27 cellular contexts compared by ENCODE assay signal in genomic region chr7:27788438-27788837, GRCh38.
"Had no signal": no experiment of that assay in that cellular context is flagged by ENCODE, and none has a peak within 500 bp of the region (broad histone marks: within the 10 kb centered on the region; RNA-seq: fewer than 3 reads in every experiment).

No MANE protein-coding gene starts in this region.

- H3K4me1 ChIP-seq: colonic mucosa had no signal

- DNase-seq: colonic mucosa; cortex of kidney; effector CD8-positive, alpha-beta T cell; effector memory CD8-positive, alpha-beta T cell; endodermal cell; erythroblast; esophagus squamous epithelium; foreskin fibroblast; foreskin melanocyte; gastrocnemius medialis; glutamatergic neuron; head of caudate nucleus; heart right ventricle; hippocampal formation; left cardiac atrium; left lung; left ventricle myocardium superior; lower lobe of right lung; mesenchymal stem cell; mucosa of descending colon; naive B cell had no signal

- H3K27ac ChIP-seq: colonic mucosa, epithelial cell of prostate, esophagus squamous epithelium, gastrocnemius medialis, heart right ventricle, left lung, lower lobe of right lung had no signal

- H3K9me3 ChIP-seq: colonic mucosa, esophagus squamous epithelium, gastrocnemius medialis, heart right ventricle, left lung, lower lobe of right lung, mucosa of descending colon had no signal

- ATAC-seq: effector memory CD8-positive, alpha-beta T cell; esophagus mucosa; gastrocnemius medialis; heart right ventricle; left cardiac atrium; left lung; left ventricle myocardium superior; lower lobe of right lung; mucosa of descending colon had no signal

- H3K9me3 Mint-ChIP-seq: dendritic cell treated with granulocyte-macrophage colony-stimulating factor and Interleukin-4, amounts not matched to agents 40 ng/mL and 50 ng/mL, for 4 days; effector memory CD8-positive, alpha-beta T cell; endodermal cell; mesothelial cell of epicardium; naive B cell had no signal

- H3K27me3 Mint-ChIP-seq: dendritic cell treated with granulocyte-macrophage colony-stimulating factor and Interleukin-4, amounts not matched to agents 40 ng/mL and 50 ng/mL, for 4 days; effector memory CD8-positive, alpha-beta T cell; naive B cell had no signal

- H3K4me3 Mint-ChIP-seq: dendritic cell treated with granulocyte-macrophage colony-stimulating factor and Interleukin-4, amounts not matched to agents 40 ng/mL and 50 ng/mL, for 4 days; effector memory CD8-positive, alpha-beta T cell; endodermal cell; mesothelial cell of epicardium; naive B cell had no signal

- H3K27ac Mint-ChIP-seq: dendritic cell treated with granulocyte-macrophage colony-stimulating factor and Interleukin-4, amounts not matched to agents 40 ng/mL and 50 ng/mL, for 4 days; effector memory CD8-positive, alpha-beta T cell; endodermal cell; mesothelial cell of epicardium had no signal

- H3K27me3 ChIP-seq: colonic mucosa, esophagus squamous epithelium, gastrocnemius medialis, heart right ventricle, left lung had no signal

- H3K4me3 ChIP-seq: colonic mucosa, esophagus squamous epithelium, gastrocnemius medialis, heart right ventricle, left lung, lower lobe of right lung, mucosa of descending colon had no signal

- H3K4me1 Mint-ChIP-seq: endodermal cell had no signal

- FAIRE-seq: endometrium, keratinocyte had no signal
